2 cellular contexts compared by ENCODE assay signal in the genomic region with DNA sequence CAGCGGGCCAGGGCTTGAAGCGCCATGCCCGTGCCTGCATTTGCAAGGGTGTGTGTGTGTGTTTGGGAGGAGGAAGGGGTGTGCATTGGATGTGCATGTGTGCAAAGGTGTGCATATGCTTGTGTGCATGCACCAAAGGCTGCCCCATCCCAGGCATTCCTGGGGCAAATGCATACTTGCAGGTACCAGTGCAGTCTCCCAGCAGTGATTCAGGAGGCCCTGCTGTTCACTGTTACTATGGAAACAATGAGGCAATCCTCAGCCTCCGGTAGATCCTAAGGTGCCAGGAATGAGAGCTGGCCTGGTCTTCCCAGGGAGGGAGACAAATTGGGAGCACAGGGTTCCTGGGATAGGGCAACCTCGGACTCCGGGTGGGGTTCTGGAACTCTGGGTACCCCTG.
A peak's percentile ranks its signal among the peaks of the same experiment; 100 is the strongest.
TF ChIP-seq lines count a peak whose summit lies in the region.

No MANE protein-coding gene starts in this region.

TF ChIP-seq in IMR-90, 13 proteins besides CTCF, POLR2A, EP300 and RAD21:
- peak; percentile 66; the same call in 1 of the 2 replicates for TF ChIP-seq CEBPB (IDR thresholded peaks at IDR 0.05; ENCODE audit: low read depth, low read length)
- TF ChIP-seq SMC3 (IDR thresholded peaks at IDR 0.05; ENCODE audit: low read depth, low read length), result no peak
- no peak for TF ChIP-seq MXI1 (IDR thresholded peaks at IDR 0.05; ENCODE audit: borderline replicate concordance, low read depth, low read length)
- no peak for TF ChIP-seq NFE2L2 (IDR thresholded peaks at IDR 0.05; ENCODE audit: low read depth, low read length)

TF ChIP-seq in WTC11, 78 proteins besides CTCF, POLR2A, EP300 and RAD21:
- TF ChIP-seq GRHL2 (CRISPR knock-in tag; IDR thresholded peaks at IDR 0.05; ENCODE audit: insufficient replicate concordance, severe bottlenecking), result no peak
- TF ChIP-seq, protein P1, sequence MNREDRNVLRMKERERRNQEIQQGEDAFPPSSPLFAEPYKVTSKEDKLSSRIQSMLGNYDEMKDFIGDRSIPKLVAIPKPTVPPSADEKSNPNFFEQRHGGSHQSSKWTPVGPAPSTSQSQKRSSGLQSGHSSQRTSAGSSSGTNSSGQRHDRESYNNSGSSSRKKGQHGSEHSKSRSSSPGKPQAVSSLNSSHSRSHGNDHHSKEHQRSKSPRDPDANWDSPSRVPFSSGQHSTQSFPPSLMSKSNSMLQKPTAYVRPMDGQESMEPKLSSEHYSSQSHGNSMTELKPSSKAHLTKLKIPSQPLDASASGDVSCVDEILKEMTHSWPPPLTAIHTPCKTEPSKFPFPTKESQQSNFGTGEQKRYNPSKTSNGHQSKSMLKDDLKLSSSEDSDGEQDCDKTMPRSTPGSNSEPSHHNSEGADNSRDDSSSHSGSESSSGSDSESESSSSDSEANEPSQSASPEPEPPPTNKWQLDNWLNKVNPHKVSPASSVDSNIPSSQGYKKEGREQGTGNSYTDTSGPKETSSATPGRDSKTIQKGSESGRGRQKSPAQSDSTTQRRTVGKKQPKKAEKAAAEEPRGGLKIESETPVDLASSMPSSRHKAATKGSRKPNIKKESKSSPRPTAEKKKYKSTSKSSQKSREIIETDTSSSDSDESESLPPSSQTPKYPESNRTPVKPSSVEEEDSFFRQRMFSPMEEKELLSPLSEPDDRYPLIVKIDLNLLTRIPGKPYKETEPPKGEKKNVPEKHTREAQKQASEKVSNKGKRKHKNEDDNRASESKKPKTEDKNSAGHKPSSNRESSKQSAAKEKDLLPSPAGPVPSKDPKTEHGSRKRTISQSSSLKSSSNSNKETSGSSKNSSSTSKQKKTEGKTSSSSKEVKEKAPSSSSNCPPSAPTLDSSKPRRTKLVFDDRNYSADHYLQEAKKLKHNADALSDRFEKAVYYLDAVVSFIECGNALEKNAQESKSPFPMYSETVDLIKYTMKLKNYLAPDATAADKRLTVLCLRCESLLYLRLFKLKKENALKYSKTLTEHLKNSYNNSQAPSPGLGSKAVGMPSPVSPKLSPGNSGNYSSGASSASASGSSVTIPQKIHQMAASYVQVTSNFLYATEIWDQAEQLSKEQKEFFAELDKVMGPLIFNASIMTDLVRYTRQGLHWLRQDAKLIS (CRISPR knock-in tag; IDR thresholded peaks at IDR 0.05; ENCODE audit: borderline replicate concordance), result no peak
- no peak for TF ChIP-seq NR2C2 (CRISPR knock-in tag; IDR thresholded peaks at IDR 0.05)
- no peak for TF ChIP-seq RELA (CRISPR knock-in tag; IDR thresholded peaks at IDR 0.05; ENCODE audit: borderline replicate concordance)
- no peak for TF ChIP-seq IRF2 (CRISPR knock-in tag; IDR thresholded peaks at IDR 0.05; ENCODE audit: borderline replicate concordance, low read depth)
- TF ChIP-seq CBFB (CRISPR knock-in tag; IDR thresholded peaks at IDR 0.05; ENCODE audit: low read depth), result no peak
- TF ChIP-seq FOXK1 (CRISPR knock-in tag; IDR thresholded peaks at IDR 0.05), result no peak
- TF ChIP-seq, protein P2, sequence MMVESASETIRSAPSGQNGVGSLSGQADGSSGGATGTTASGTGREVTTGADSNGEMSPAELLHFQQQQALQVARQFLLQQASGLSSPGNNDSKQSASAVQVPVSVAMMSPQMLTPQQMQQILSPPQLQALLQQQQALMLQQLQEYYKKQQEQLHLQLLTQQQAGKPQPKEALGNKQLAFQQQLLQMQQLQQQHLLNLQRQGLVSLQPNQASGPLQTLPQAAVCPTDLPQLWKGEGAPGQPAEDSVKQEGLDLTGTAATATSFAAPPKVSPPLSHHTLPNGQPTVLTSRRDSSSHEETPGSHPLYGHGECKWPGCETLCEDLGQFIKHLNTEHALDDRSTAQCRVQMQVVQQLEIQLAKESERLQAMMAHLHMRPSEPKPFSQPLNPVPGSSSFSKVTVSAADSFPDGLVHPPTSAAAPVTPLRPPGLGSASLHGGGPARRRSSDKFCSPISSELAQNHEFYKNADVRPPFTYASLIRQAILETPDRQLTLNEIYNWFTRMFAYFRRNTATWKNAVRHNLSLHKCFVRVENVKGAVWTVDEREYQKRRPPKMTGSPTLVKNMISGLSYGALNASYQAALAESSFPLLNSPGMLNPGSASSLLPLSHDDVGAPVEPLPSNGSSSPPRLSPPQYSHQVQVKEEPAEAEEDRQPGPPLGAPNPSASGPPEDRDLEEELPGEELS (CRISPR knock-in tag; IDR thresholded peaks at IDR 0.05), result no peak
